31 cellular contexts compared by ENCODE assay signal in the genomic region with DNA sequence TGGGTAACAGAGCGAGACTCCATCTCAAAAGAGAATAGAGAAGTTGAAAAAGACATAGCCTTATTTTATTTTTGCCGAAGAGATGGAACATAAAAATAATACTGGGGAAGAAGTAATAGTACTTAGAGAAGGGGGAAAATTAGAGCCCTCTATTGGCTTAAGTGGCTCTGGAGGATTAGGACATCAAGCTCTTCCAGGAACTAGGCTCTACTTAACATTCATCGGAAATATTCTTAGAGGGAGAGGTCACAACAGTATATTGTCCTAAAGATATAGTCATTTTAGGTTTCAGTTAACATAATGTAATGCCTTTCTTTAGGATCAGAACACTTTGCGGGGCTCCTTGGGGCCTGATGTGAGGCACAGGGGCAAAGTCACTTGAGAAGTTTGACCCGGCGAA.
DNase-seq lines count a peak whose midpoint lies in the region; ATAC-seq and TF ChIP-seq lines count a peak whose summit lies in the region.
"Had no signal": no experiment of that assay in that cellular context is flagged by ENCODE, and none has a peak within 500 bp of the region (broad histone marks: within the 10 kb centered on the region; RNA-seq: fewer than 3 reads in every experiment).

No MANE protein-coding gene starts in this region.

- H3K4me1 Mint-ChIP-seq in nephron progenitor cell, result peaks cover 34% of the 10 kb centered on the region
- H3K4me1 Mint-ChIP-seq in activated CD8-positive, alpha-beta memory T cell treated with anti-CD3 and anti-CD28 coated beads, Interleukin-2, amount 10 ng/mL, durations not matched to agents 7 days and 5 days, result peaks cover 4% of the 10 kb centered on the region
- H3K4me1 Mint-ChIP-seq: immature natural killer cell had no signal

- H3K27me3 ChIP-seq in left lung, result no peaks in the 10 kb centered on the region
- no peaks in the 10 kb centered on the region for H3K27me3 ChIP-seq in transverse colon
- H3K27me3 ChIP-seq: BLaER1, breast epithelium, thyroid gland had no signal

- CTCF ChIA-PET in activated CD8-positive, alpha-beta memory T cell treated with anti-CD3 and anti-CD28 coated beads, Interleukin-2, amount 10 ng/mL, durations not matched to agents 7 days and 5 days (lab: Charles Lee), result no interaction called here

- H3K4me3 ChIP-seq in left lung (no peak overlapping the region), transverse colon (no peak overlapping the region)
- H3K4me3 ChIP-seq: BLaER1, breast epithelium, GM12878, smooth muscle cell, thyroid gland had no signal

- H3K9me3 ChIP-seq in left lung (no peaks in the 10 kb centered on the region), transverse colon (no peaks in the 10 kb centered on the region)
- H3K9me3 ChIP-seq: BLaER1, breast epithelium, thyroid gland had no signal

- TF ChIP-seq CTCF in VCaP (conservative IDR thresholded peaks at IDR 0.05) (no peak), left lung (IDR thresholded peaks at IDR 0.05) (no peak), nephron progenitor cell (IDR thresholded peaks at IDR 0.05) (no peak), transverse colon (IDR thresholded peaks at IDR 0.05) (no peak)

- no peaks in the 10 kb centered on the region for H3K36me3 Mint-ChIP-seq in nephron progenitor cell (ENCODE audit: low read depth)
- no peaks in the 10 kb centered on the region for H3K36me3 Mint-ChIP-seq in activated CD8-positive, alpha-beta memory T cell treated with anti-CD3 and anti-CD28 coated beads, Interleukin-2, amount 10 ng/mL, durations not matched to agents 7 days and 5 days

- peak overlapping the region; percentile 90 for H3K27ac Mint-ChIP-seq in nephron progenitor cell
- no peak overlapping the region for H3K27ac Mint-ChIP-seq in activated CD8-positive, alpha-beta memory T cell treated with anti-CD3 and anti-CD28 coated beads, Interleukin-2, amount 10 ng/mL, durations not matched to agents 7 days and 5 days
- H3K27ac Mint-ChIP-seq: activated naive CD8-positive, alpha-beta T cell; immature natural killer cell had no signal

- H3K4me3 Mint-ChIP-seq in nephron progenitor cell, result no peak overlapping the region
- no peak overlapping the region for H3K4me3 Mint-ChIP-seq in activated CD8-positive, alpha-beta memory T cell treated with anti-CD3 and anti-CD28 coated beads, Interleukin-2, amount 10 ng/mL, durations not matched to agents 7 days and 5 days
- H3K4me3 Mint-ChIP-seq: activated naive CD8-positive, alpha-beta T cell; immature natural killer cell; naive thymus-derived CD4-positive, alpha-beta T cell had no signal

- no peak for TF ChIP-seq EP300 in transverse colon (IDR thresholded peaks at IDR 0.05; ENCODE audit: low read depth)

- peaks cover 12 to 22% of the 10 kb centered on the region in 2 donors for H3K4me1 ChIP-seq in left lung
- peaks cover 0 to 21% (median 2%) of the 10 kb centered on the region in 4 donors for H3K4me1 ChIP-seq in transverse colon
- H3K4me1 ChIP-seq: BLaER1 had no signal

- TF ChIP-seq POLR2A in transverse colon (IDR thresholded peaks at IDR 0.05), result no peak

- no peaks in the 10 kb centered on the region for H3K9me3 Mint-ChIP-seq in nephron progenitor cell
- H3K9me3 Mint-ChIP-seq in activated CD8-positive, alpha-beta memory T cell treated with anti-CD3 and anti-CD28 coated beads, Interleukin-2, amount 10 ng/mL, durations not matched to agents 7 days and 5 days (ENCODE audit: low read depth), result no peaks in the 10 kb centered on the region
- H3K9me3 Mint-ChIP-seq: immature natural killer cell had no signal

- in situ Hi-C loops in transverse colon (cut with MboI; ENCODE audit: low pct_ligation_motif_present in 1 of 4, low pct_unique_long_range_greater_than_20kb in 1 of 4, low sequenced_read_pairs in 3 of 4), result no loop called here

- WGBS in transverse colon (ENCODE audit: low coverage in 1 of 2), 2 donors, result 81 to 91% methylated on average over 5 to 6 of the region's 6 CpGs

- intact Hi-C loops in left lung (cut with DNase I) (no loop called here), transverse colon (cut with DNase I; ENCODE audit: low total_unique reads) (no loop called here)

- ATAC-seq in left lung, result peak; percentile 42
- ATAC-seq in GM18867 (IDR thresholded peaks at IDR 0.05; ENCODE audit: unreplicated experiment), result no peak
- no peak for ATAC-seq in activated CD8-positive, alpha-beta memory T cell treated with anti-CD3 and anti-CD28 coated beads, Interleukin-2, amount 10 ng/mL, durations not matched to agents 7 days and 5 days
- ATAC-seq: GM12878; left colon; naive thymus-derived CD4-positive, alpha-beta T cell had no signal

- H3K27me3 Mint-ChIP-seq in nephron progenitor cell (ENCODE audit: low read depth, poor library complexity), result peaks cover 3% of the 10 kb centered on the region
- no peaks in the 10 kb centered on the region for H3K27me3 Mint-ChIP-seq in activated CD8-positive, alpha-beta memory T cell treated with anti-CD3 and anti-CD28 coated beads, Interleukin-2, amount 10 ng/mL, durations not matched to agents 7 days and 5 days
- H3K27me3 Mint-ChIP-seq: activated naive CD8-positive, alpha-beta T cell; naive thymus-derived CD4-positive, alpha-beta T cell had no signal

- H3K27ac ChIP-seq in VCaP (peak overlapping the region; percentile 31), left lung (peak overlapping the region; percentile 48 to 63), transverse colon (peak overlapping the region; percentile 54 to 63 (median 60))
- H3K27ac ChIP-seq: BLaER1, breast epithelium, HL-60, KMS-11, thyroid gland, WERI-Rb-1 had no signal

- H3K36me3 ChIP-seq in left lung (no peaks in the 10 kb centered on the region), transverse colon (no peaks in the 10 kb centered on the region)
- H3K36me3 ChIP-seq: breast epithelium, thyroid gland, WERI-Rb-1 had no signal

- no peak for DNase-seq in left lung
- DNase-seq in nephron progenitor cell, result no peak
- no peak for DNase-seq in transverse colon
- DNase-seq in SHP77 treated with DMSO at 0.1 percent for 48 hours (lab: John Stamatoyannopoulos, UW), result no peak
- no peak for DNase-seq in activated CD8-positive, alpha-beta memory T cell treated with anti-CD3 and anti-CD28 coated beads, Interleukin-2, amount 10 ng/mL, durations not matched to agents 7 days and 5 days
- DNase-seq in LoVo (ENCODE audit: low spot score), result no peak
- DNase-seq: activated CD4-positive, alpha-beta T cell treated with anti-CD3 and anti-CD28 coated beads for 48 hours; activated CD8-positive, alpha-beta memory T cell treated with anti-CD3 and anti-CD28 coated beads for 24 hours; anterior cingulate cortex; hypothalamus; immature natural killer cell; left colon; MM.1S; naive thymus-derived CD4-positive, alpha-beta T cell; NCI-H1417; NCI-H2081; NCI-H526; stimulated activated naive CD4-positive, alpha-beta T cell; SW 1271; T-helper 9 cell; thyroid gland had no signal
